ENCODE assay signal across 8 cellular contexts in genomic region chr2:162333968-162334367, GRCh38.
DNase-seq lines count a peak whose midpoint lies in the region; ATAC-seq lines count a peak whose summit lies in the region.

No MANE protein-coding gene starts in this region.

- H3K27ac Mint-ChIP-seq in activated naive CD4-positive, alpha-beta T cell treated with anti-CD3 and anti-CD28 coated beads, Interleukin-2, amount 10 ng/mL, durations not matched to agents 7 days and 5 days: no peak overlapping the region
- H3K27ac Mint-ChIP-seq in memory B cell: no peak overlapping the region

- no peaks in the 10 kb centered on the region for H3K36me3 Mint-ChIP-seq in activated naive CD4-positive, alpha-beta T cell treated with anti-CD3 and anti-CD28 coated beads, Interleukin-2, amount 10 ng/mL, durations not matched to agents 7 days and 5 days
- no peaks in the 10 kb centered on the region for H3K36me3 Mint-ChIP-seq in memory B cell

- H3K27me3 Mint-ChIP-seq in activated naive CD4-positive, alpha-beta T cell treated with anti-CD3 and anti-CD28 coated beads, Interleukin-2, amount 10 ng/mL, durations not matched to agents 7 days and 5 days: peaks cover 3% of the 10 kb centered on the region
- no peaks in the 10 kb centered on the region for H3K27me3 Mint-ChIP-seq in memory B cell

- H3K4me1 Mint-ChIP-seq in activated naive CD4-positive, alpha-beta T cell treated with anti-CD3 and anti-CD28 coated beads, Interleukin-2, amount 10 ng/mL, durations not matched to agents 7 days and 5 days: no peaks in the 10 kb centered on the region
- H3K4me1 Mint-ChIP-seq in memory B cell: no peaks in the 10 kb centered on the region

- ATAC-seq in GM21576 (IDR thresholded peaks at IDR 0.05; ENCODE audit: unreplicated experiment): peak; percentile 77
- ATAC-seq in memory B cell (ENCODE audit: low read depth): peak; percentile 66
- ATAC-seq in GM18873 (IDR thresholded peaks at IDR 0.05; ENCODE audit: low FRiP score, unreplicated experiment): no peak

- peak; percentile 22 for DNase-seq in activated T-cell treated with anti-CD3 and anti-CD28 coated beads, Interleukin-2, amount 50 U/mL, for 1 hour
- DNase-seq in activated T-cell treated with anti-CD3 and anti-CD28 coated beads for 4 hours: no peak
- DNase-seq in Kasumi-1 (lab: John Stamatoyannopoulos, UW): peak; percentile 65 to 68
- peak; percentile 38 for DNase-seq in activated naive CD4-positive, alpha-beta T cell treated with anti-CD3 and anti-CD28 coated beads, Interleukin-2, amount 10 ng/mL, durations not matched to agents 7 days and 5 days
- no peak for DNase-seq in memory B cell (ENCODE audit: low spot score in 2 of 2)
- DNase-seq in stimulated activated naive CD4-positive, alpha-beta T cell (lab: John Stamatoyannopoulos, UW): no peak

- no peaks in the 10 kb centered on the region for H3K9me3 Mint-ChIP-seq in activated naive CD4-positive, alpha-beta T cell treated with anti-CD3 and anti-CD28 coated beads, Interleukin-2, amount 10 ng/mL, durations not matched to agents 7 days and 5 days
- no peaks in the 10 kb centered on the region for H3K9me3 Mint-ChIP-seq in memory B cell

- no peak overlapping the region for H3K4me3 Mint-ChIP-seq in activated naive CD4-positive, alpha-beta T cell treated with anti-CD3 and anti-CD28 coated beads, Interleukin-2, amount 10 ng/mL, durations not matched to agents 7 days and 5 days
- no peak overlapping the region for H3K4me3 Mint-ChIP-seq in memory B cell

- CTCF ChIA-PET in activated naive CD4-positive, alpha-beta T cell treated with anti-CD3 and anti-CD28 coated beads, Interleukin-2, amount 10 ng/mL, durations not matched to agents 7 days and 5 days (lab: Charles Lee): interaction anchor here (1.0 to 3.0 kb wide), 14 partner anchors 13 to 181 kb away, joined by 3 to 23 read pairs (median 4); partner anchors contain the start of gene IFIH1

Comparison
In these comparisons a context has a peak if more than half of its experiments do, and no peak if none do; other contexts are left out.
1. DNase-seq: peak in activated T-cell treated with anti-CD3 and anti-CD28 coated beads, Interleukin-2, amount 50 U/mL, for 1 hour (single experiment), Kasumi-1 (2 of 2) and activated naive CD4-positive, alpha-beta T cell treated with anti-CD3 and anti-CD28 coated beads, Interleukin-2, amount 10 ng/mL, durations not matched to agents 7 days and 5 days (single experiment); none in activated T-cell treated with anti-CD3 and anti-CD28 coated beads for 4 hours (single experiment), memory B cell (0 of 2) and stimulated activated naive CD4-positive, alpha-beta T cell (0 of 6).